1 cellular context compared by ENCODE assay signal in genomic region chr12:53004582-53004981, GRCh38.
TF ChIP-seq lines count a peak whose summit lies in the region.

No MANE protein-coding gene starts in this region.

TF ChIP-seq in HepG2, 621 proteins besides CTCF, POLR2A, EP300 and RAD21:
- TF ChIP-seq USF2 (IDR thresholded peaks at IDR 0.05; ENCODE audit: low read depth, low read length) (peak; percentile 37; the same call in 1 of the 2 replicates), USF2 (CRISPR knock-in tag; IDR thresholded peaks at IDR 0.05; ENCODE audit: borderline replicate concordance) (no peak), ZFP37 (CRISPR knock-in tag; IDR thresholded peaks at IDR 0.05; ENCODE audit: borderline replicate concordance) (no peak), ZBED4 (CRISPR knock-in tag; IDR thresholded peaks at IDR 0.05; ENCODE audit: borderline replicate concordance) (no peak), GLI4 (CRISPR knock-in tag; IDR thresholded peaks at IDR 0.05; ENCODE audit: borderline replicate concordance) (no peak), SUZ12 (IDR thresholded peaks at IDR 0.05; ENCODE audit: low read depth, low read length) (no peak), PATZ1 (CRISPR knock-in tag; IDR thresholded peaks at IDR 0.05) (no peak), HOXA7 (CRISPR knock-in tag; IDR thresholded peaks at IDR 0.05) (no peak), ZNF749 (CRISPR knock-in tag; IDR thresholded peaks at IDR 0.05; ENCODE audit: borderline replicate concordance) (no peak), ZNF205 (CRISPR knock-in tag; IDR thresholded peaks at IDR 0.05) (no peak), FLYWCH1 (CRISPR knock-in tag; IDR thresholded peaks at IDR 0.05) (no peak), RAD51 (IDR thresholded peaks at IDR 0.05; ENCODE audit: borderline replicate concordance) (0 out of 2 replicates have a peak, but pooled peaks have one; percentile 15)
